ENCODE assay signal across 2 cellular contexts in genomic region chr12:13171921-13172859, GRCh38.
TF ChIP-seq lines count a peak whose summit lies in the region.

No MANE protein-coding gene starts in this region.

TF ChIP-seq in HCT116, 20 proteins besides CTCF, POLR2A, EP300 and RAD21:
- TF ChIP-seq CEBPB (IDR thresholded peaks at IDR 0.05; ENCODE audit: low read depth): peak; percentile 72
- TF ChIP-seq SP1 (IDR thresholded peaks at IDR 0.05; ENCODE audit: low read depth): peak; percentile 62
- TF ChIP-seq JUND (IDR thresholded peaks at IDR 0.05): 0 out of 2 replicates have a peak, but pooled peaks have one; percentile 13
- no peak for TF ChIP-seq ATF3 (IDR thresholded peaks at IDR 0.05)
TF ChIP-seq in HCT116: peak in this region for 3.

TF ChIP-seq in K562, 482 proteins besides CTCF, POLR2A, EP300 and RAD21:
- TF ChIP-seq MYC (IDR thresholded peaks at IDR 0.05; ENCODE audit: low read depth, low read length) (no peak), MYC (CRISPR knock-in tag; IDR thresholded peaks at IDR 0.05; ENCODE audit: borderline replicate concordance, low read depth) (no peak), RFX1 (IDR thresholded peaks at IDR 0.05) (0 out of 2 replicates have a peak, but pooled peaks have one; percentile 24)
